Comparison of ENCODE assay signal across 1 cellular context in genomic region chr9:136437839-136438547, GRCh38.
TF ChIP-seq lines count a peak whose summit lies in the region.

No MANE protein-coding gene starts in this region.

TF ChIP-seq in H1, 55 proteins besides CTCF, POLR2A, EP300 and RAD21:
- TF ChIP-seq BRCA1 (IDR thresholded peaks at IDR 0.05; ENCODE audit: low read depth, low read length): no peak
- TF ChIP-seq POLR2AphosphoS5 (IDR thresholded peaks at IDR 0.05; ENCODE audit: low read depth, low read length): no peak
- no peak for TF ChIP-seq PHF8 (conservative IDR thresholded peaks at IDR 0.05; ENCODE audit: low read depth, low read length)
- no peak for TF ChIP-seq HDAC2 (IDR thresholded peaks at IDR 0.05; ENCODE audit: borderline replicate concordance in 1 of 2, low read depth in 2 of 2, low read length in 2 of 2)
- TF ChIP-seq RFX5 (IDR thresholded peaks at IDR 0.05; ENCODE audit: borderline replicate concordance, low read depth, low read length): no peak
- TF ChIP-seq CHD1 (IDR thresholded peaks at IDR 0.05; ENCODE audit: low read depth, low read length): no peak
